Comparison of ENCODE assay signal across 23 cellular contexts in the genomic region with DNA sequence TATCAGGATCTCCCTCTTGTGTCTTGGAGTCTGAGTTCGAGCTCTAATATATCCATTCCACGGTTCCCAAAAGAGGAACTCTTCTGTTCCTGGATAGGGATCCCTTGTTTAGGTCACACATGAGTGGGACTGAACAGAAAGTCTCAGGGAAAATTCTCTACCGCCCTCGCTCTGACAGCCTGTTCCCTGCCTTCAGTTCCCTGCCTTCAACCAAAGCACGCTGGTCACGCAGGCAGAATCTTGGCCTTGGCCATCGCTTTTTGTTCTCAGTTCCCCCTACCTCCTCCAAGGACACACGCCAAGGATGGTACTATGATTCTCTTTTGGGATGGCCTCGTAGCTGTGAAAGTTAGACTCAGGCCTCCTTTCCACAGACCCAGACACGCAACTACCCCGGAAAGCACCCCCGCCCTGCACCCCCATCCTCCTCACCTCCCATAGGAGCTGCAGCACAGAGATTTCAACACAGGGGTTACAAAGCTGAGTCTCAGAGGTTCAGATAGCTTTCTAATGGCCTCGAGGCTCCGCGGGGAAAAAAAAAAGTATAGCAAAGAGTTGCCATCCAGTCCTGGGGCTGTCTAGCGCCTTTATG. TPM values are rescaled to one million over a fixed set of nuclear protein-coding genes. Genes with fewer than 3 reads are reported as not detected.
DNase-seq lines count a peak whose midpoint lies in the region; ATAC-seq, FAIRE-seq and TF ChIP-seq lines count a peak whose summit lies in the region.
"Had no signal": no experiment of that assay in that cellular context is flagged by ENCODE, and none has a peak within 500 bp of the region (broad histone marks: within the 10 kb centered on the region; RNA-seq: fewer than 3 reads in every experiment).

No MANE protein-coding gene starts in this region.

- no peaks in the 10 kb centered on the region for H3K79me2 ChIP-seq in H1 (ENCODE audit: control insufficient read depth in 1 of 2, insufficient read depth in 2 of 2, low read length in 2 of 2)

- no peak overlapping the region for H3K23ac ChIP-seq in H1 (ENCODE audit: insufficient read length)

- H3K9me3 ChIP-seq in breast epithelium (no peaks in the 10 kb centered on the region), H1 (ENCODE audit: insufficient read depth in 2 of 2, low read depth in 1 of 2, low read length in 1 of 2) (no peaks in the 10 kb centered on the region), suprapubic skin (no peaks in the 10 kb centered on the region)
- H3K9me3 ChIP-seq: body of pancreas, HAP-1 had no signal

- no peak overlapping the region for H3K9ac ChIP-seq in H1 (replicated peaks in 1 of 4; ENCODE audit: extremely low read depth in 1 of 4, low read depth in 3 of 4, low read length in 3 of 4)

- peaks cover 0 to 5% of the 10 kb centered on the region in 2 donors for H3K4me1 ChIP-seq in breast epithelium
- peaks cover 5 to 19% (median 9%) of the 10 kb centered on the region in 4 experiments for H3K4me1 ChIP-seq in H1 (replicated peaks in 1 of 4; ENCODE audit: control insufficient read depth in 3 of 4, insufficient read depth in 4 of 4, low read length in 3 of 4)
- H3K4me1 ChIP-seq in suprapubic skin: peaks cover 22% of the 10 kb centered on the region
- H3K4me1 ChIP-seq: HAP-1 had no signal

- H2BK5ac ChIP-seq in H1 (ENCODE audit: low read depth, low read length): no peak overlapping the region; the same call in 1 of the 2 replicates

- H3K36me3 ChIP-seq in breast epithelium (no peaks in the 10 kb centered on the region), H1 (ENCODE audit: control insufficient read depth in 2 of 4, insufficient read depth in 4 of 4, low read length in 3 of 4) (no peaks in the 10 kb centered on the region), suprapubic skin (no peaks in the 10 kb centered on the region)
- H3K36me3 ChIP-seq: HAP-1, spleen had no signal

- no peak overlapping the region for H4K5ac ChIP-seq in H1 (ENCODE audit: insufficient read length, low read depth, low read length)

- CTCF ChIA-PET in MCF 10A (lab: Yijun Ruan, JAX) (interaction anchor here (1.0 kb wide), 1 partner anchor 94 kb away, joined by 5 read pairs; no protein-coding TSS in a partner anchor), H1 (lab: Charles Lee; ENCODE audit: partially characterized antibody) (interaction anchor here (0.7 to 1.9 kb wide), 9 partner anchors 15 to 508 kb away, joined by 3 to 5 read pairs (median 4); no protein-coding TSS in a partner anchor)

- H3K79me1 ChIP-seq in H1 (ENCODE audit: low read depth, low read length): no peaks in the 10 kb centered on the region; the same call in 1 of the 2 replicates

- peak overlapping the region; percentile 68 to 69 for H3K4me2 ChIP-seq in H1 (ENCODE audit: insufficient read depth in 1 of 2, low read depth in 2 of 2, low read length in 2 of 2)

- no peak overlapping the region for H2AFZ ChIP-seq in H1 (ENCODE audit: low read length)

- peaks cover 6% of the 10 kb centered on the region for H3K4me1 Mint-ChIP-seq in MCF 10A (ENCODE audit: insufficient read depth, unreplicated experiment)
- H3K4me1 Mint-ChIP-seq in nephron: peaks cover 3% of the 10 kb centered on the region
- H3K4me1 Mint-ChIP-seq: CD14-positive monocyte, IgD-negative memory B cell had no signal

- H3K18ac ChIP-seq in H1 (ENCODE audit: extremely low read depth, low read length): peak overlapping the region; percentile 13; the same call in 1 of the 2 replicates

- POLR2A ChIA-PET in MCF 10A (lab: Yijun Ruan, JAX) (no interaction called here), H1 (lab: Charles Lee; ENCODE audit: partially characterized antibody) (interaction anchor here (0.8 to 1.0 kb wide), 2 partner anchors 92 to 360 kb away, joined by 3 read pairs; no protein-coding TSS in a partner anchor)

- H4K8ac ChIP-seq in H1 (ENCODE audit: extremely low read depth, insufficient read depth, low read length): no peak overlapping the region

- H3K27me3 ChIP-seq in breast epithelium (peaks cover 9 to 59% of the 10 kb centered on the region in 2 donors), H1 (replicated peaks in 1 of 4; ENCODE audit: control insufficient read depth in 3 of 4, extremely low read depth in 1 of 4, insufficient read depth in 3 of 4, low read length in 3 of 4) (peaks cover 19 to 52% (median 44%) of the 10 kb centered on the region in 4 experiments), suprapubic skin (peaks cover 32% of the 10 kb centered on the region)

- H3K14ac ChIP-seq in H1 (ENCODE audit: insufficient read length): no peak overlapping the region

- no peak overlapping the region for H2BK120ac ChIP-seq in H1 (replicated peaks; ENCODE audit: low read depth, low read length)

- H3K27ac ChIP-seq in breast epithelium (no peak overlapping the region), H1 (ENCODE audit: low read depth, low read length) (no peak overlapping the region), suprapubic skin (no peak overlapping the region)
- H3K27ac ChIP-seq: body of pancreas, spleen had no signal

- TF ChIP-seq POLR2A in breast epithelium (IDR thresholded peaks at IDR 0.05): no peak
- TF ChIP-seq POLR2A in H1 (IDR thresholded peaks at IDR 0.05; ENCODE audit: control extremely low read depth in 1 of 2, low read depth in 2 of 2, low read length in 2 of 2): no peak
- TF ChIP-seq POLR2A in suprapubic skin (IDR thresholded peaks at IDR 0.05): no peak

- H4K20me1 ChIP-seq in H1 (replicated peaks in 1 of 2; ENCODE audit: control insufficient read depth in 1 of 2, insufficient read depth in 2 of 2, low read length in 2 of 2): peaks cover 3 to 4% of the 10 kb centered on the region in 2 experiments

- H3K4me3 Mint-ChIP-seq in MCF 10A (ENCODE audit: unreplicated experiment) (no peak overlapping the region), nephron (peak overlapping the region; percentile 65 to 69 (median 69))
- H3K4me3 Mint-ChIP-seq: activated naive CD8-positive, alpha-beta T cell; IgD-negative memory B cell had no signal

- 0 out of 2 replicates have a peak overlapping the region, but pooled peaks have one; percentile 25 for H2AK5ac ChIP-seq in H1 (ENCODE audit: low read depth, low read length)

- FAIRE-seq in H1 (lab: Jason Lieb, UNC): no peak
- FAIRE-seq: GM19239 had no signal

- no peak overlapping the region for H3K27ac Mint-ChIP-seq in MCF 10A (ENCODE audit: low read depth, unreplicated experiment)
- H3K27ac Mint-ChIP-seq in nephron: no peak overlapping the region
- H3K27ac Mint-ChIP-seq: activated naive CD8-positive, alpha-beta T cell; IgD-negative memory B cell had no signal

- H3K23me2 ChIP-seq in H1 (ENCODE audit: low read depth, low read length): peaks cover 7% of the 10 kb centered on the region; the same call in 1 of the 2 replicates

- H2BK12ac ChIP-seq in H1 (ENCODE audit: low read depth, low read length): peak overlapping the region; percentile 72; the same call in 1 of the 2 replicates

- no peak overlapping the region for H2BK15ac ChIP-seq in H1 (ENCODE audit: low read length)

- TF ChIP-seq EP300 in H1 (IDR thresholded peaks at IDR 0.05; ENCODE audit: borderline replicate concordance in 1 of 2, low read depth in 2 of 2, low read length in 2 of 2) (no peak), suprapubic skin (IDR thresholded peaks at IDR 0.05) (no peak)

- no TSS peak for BruUV-seq in MCF 10A (replicated peaks; lab: Mats Ljungman, UMichigan)

- 39% methylated on average over 13 of the region's 16 CpGs; no CpG with 5 or more reads in 1 of the 2 experiments for WGBS in H1 (ENCODE audit: extremely low coverage in 1 of 2, insufficient coverage in 1 of 2, insufficient read length in 1 of 2, insufficient replicate concordance in 2 of 2, low coverage in 1 of 2, low lambda C conversion rate in 2 of 2, missing lambda C conversion rate in 1 of 2), 2 experiments
- WGBS in suprapubic skin: 25% methylated on average over 16 of the region's 16 CpGs

- H4K91ac ChIP-seq in H1 (replicated peaks; ENCODE audit: insufficient read length, low read length): no peak overlapping the region

- H3K4ac ChIP-seq in H1 (replicated peaks; ENCODE audit: insufficient read length, low read depth, low read length): no peak overlapping the region

- no peak overlapping the region for H2BK20ac ChIP-seq in H1 (ENCODE audit: low read length)

- H3K27me3 Mint-ChIP-seq in MCF 10A (ENCODE audit: insufficient read depth, unreplicated experiment) (peaks cover 10% of the 10 kb centered on the region), nephron (ENCODE audit: low read depth) (peaks cover 79% of the 10 kb centered on the region)

- H3K4me3 ChIP-seq in breast epithelium (peak overlapping the region in 2 of 3 donors; percentile 56 to 61), H1 (ENCODE audit: extremely low read depth in 1 of 4, insufficient read depth in 2 of 4, low read depth in 3 of 4, low read length in 4 of 4) (peak overlapping the region; percentile 64 to 72 (median 68); a peak in 7 of 8 replicates), suprapubic skin (peak overlapping the region; percentile 55)
- H3K4me3 ChIP-seq: HAP-1 had no signal

- DNase-seq in breast epithelium (ENCODE audit: low spot score in 2 of 2): no peak
- no peak for DNase-seq in MCF 10A (ENCODE audit: unreplicated experiment)
- DNase-seq in H1 (ENCODE audit: low read depth in 1 of 2, low spot score in 2 of 2): no peak
- DNase-seq in suprapubic skin (ENCODE audit: low spot score in 2 of 2): no peak
- no peak for DNase-seq in NCI-H1694 treated with DMSO at 0.1 percent for 48 hours (lab: John Stamatoyannopoulos, UW)
- DNase-seq in effector CD4-positive, alpha-beta T cell: no peak
- DNase-seq: cortex of kidney, foreskin fibroblast, GDM1, NCI-H774, OCI-M1, SHP77 treated with DMSO at 0.1 percent for 48 hours, spleen, T-helper 1 cell had no signal

- no peak overlapping the region for H3K56ac ChIP-seq in H1 (replicated peaks; ENCODE audit: insufficient read length, low read depth, low read length)

- no peak for TF ChIP-seq RAD21 in H1 (IDR thresholded peaks at IDR 0.05 in 1 of 2, conservative IDR thresholded peaks at IDR 0.05 in 1 of 2; ENCODE audit: low read depth in 2 of 2, low read length in 2 of 2)

- intact Hi-C loops in breast epithelium (cut with DNase I; ENCODE audit: low total_unique reads): no loop called here
- intact Hi-C loops in MCF 10A (cut with micrococcal nuclease): no loop called here

- TF ChIP-seq CTCF in breast epithelium (IDR thresholded peaks at IDR 0.05): no peak
- no peak for TF ChIP-seq CTCF in MCF 10A (IDR thresholded peaks at IDR 0.05; ENCODE audit: unreplicated experiment)
- no peak for TF ChIP-seq CTCF in H1 (IDR thresholded peaks at IDR 0.05; ENCODE audit: control extremely low read depth in 1 of 3, insufficient read depth in 1 of 3, low read depth in 1 of 3, low read length in 3 of 3)
- TF ChIP-seq CTCF in nephron (IDR thresholded peaks at IDR 0.05; ENCODE audit: unreplicated experiment in 3 of 3): no peak
- no peak for TF ChIP-seq CTCF in suprapubic skin (IDR thresholded peaks at IDR 0.05)

- no peak for ATAC-seq in HG03025 (IDR thresholded peaks at IDR 0.05; ENCODE audit: low FRiP score, unreplicated experiment)

- no peaks in the 10 kb centered on the region for H3K36me3 Mint-ChIP-seq in MCF 10A (ENCODE audit: insufficient read depth, unreplicated experiment)
- no peaks in the 10 kb centered on the region for H3K36me3 Mint-ChIP-seq in nephron (ENCODE audit: low read depth)
- H3K36me3 Mint-ChIP-seq: activated naive CD8-positive, alpha-beta T cell; CD14-positive monocyte; IgD-negative memory B cell had no signal

- H3K9me3 Mint-ChIP-seq in MCF 10A (ENCODE audit: unreplicated experiment) (peaks cover 7% of the 10 kb centered on the region), nephron (peaks cover 2% of the 10 kb centered on the region)

RNA-seq across cellular contexts. Expression of gene SHISA6, which starts 1.5 kb away (rescaled TPM):
- total RNA-seq in breast epithelium: 1 to 10 TPM in 2 of 3 donors, under 1 TPM in 1; 0.44 to 5.3 (median 3.3) TPM
- total RNA-seq in MCF 10A (2022): not detected in 2 replicates
- total RNA-seq in H1 (2021; fragmentation: NEBNext Ultra II Directional; extraction: Animal tissue kit (Norgen Biotek cat#: 25700)): 2.7 and 2.9 TPM in 2 replicates
- polyA plus RNA-seq in H1 (2011; rRNA removed): 3.1 and 4.8 TPM in 2 replicates
- polyA plus RNA-seq in H1 (2011; cell fraction: cytosol; rRNA removed): 3.1 TPM
- 2.3 TPM for polyA plus RNA-seq in H1 (2011; cell fraction: nucleus; rRNA removed)
- polyA plus RNA-seq in H1 (2012, experiment 1 of 2): 2.8 to 4.9 TPM (median 3.6 TPM) in 4 replicates
- 3.5 TPM for polyA plus RNA-seq in H1 (2012, experiment 2 of 2)
- 2.3 TPM for polyA plus RNA-seq in H1 (2013, experiment 1 of 2)
- polyA plus RNA-seq in H1 (2013, experiment 2 of 2): 2.1 TPM
- 3.9 and 5.4 TPM in 2 replicates for polyA minus RNA-seq in H1 (2011; rRNA and poly(A)+ RNA removed)
- polyA minus RNA-seq in H1 (2011; cell fraction: cytosol; rRNA and poly(A)+ RNA removed): 2.7 TPM
- 6.8 TPM for polyA minus RNA-seq in H1 (2011; cell fraction: nucleus; rRNA and poly(A)+ RNA removed)
- 1 to 10 TPM in 3 of 4 donors, under 1 TPM in 1; 0.45 to 4.9 (median 3.3) TPM for total RNA-seq in suprapubic skin
- total RNA-seq: activated CD8-positive, alpha-beta memory T cell treated with anti-CD3 and anti-CD28 coated beads for 36 hours had no signal
- polyA plus RNA-seq: CD14-positive monocyte, IgD-negative memory B cell had no signal
